ENCODE assay signal across 8 cellular contexts in genomic region chr15:58066042-58066867, GRCh38. TPM values are rescaled to one million over a fixed set of nuclear protein-coding genes. Genes with fewer than 3 reads are reported as not detected.
DNase-seq lines count a peak whose midpoint lies in the region; ATAC-seq and TF ChIP-seq lines count a peak whose summit lies in the region.

No MANE protein-coding gene starts in this region.

- H3K4me3 Mint-ChIP-seq in neural crest cell = peak overlapping the region; percentile 79

- peaks cover 0 to 13% of the 10 kb centered on the region in 2 donors for H3K4me1 ChIP-seq in thoracic aorta (ENCODE audit: control insufficient read depth in 1 of 2, low read depth in 2 of 2)

- peak; percentile 85 for TF ChIP-seq CTCF in neural crest cell (conservative IDR thresholded peaks at IDR 0.05)
- TF ChIP-seq CTCF in thoracic aorta (IDR thresholded peaks at IDR 0.05) = peak; percentile 73

- H3K27ac Mint-ChIP-seq in neural crest cell (ENCODE audit: unreplicated experiment) = no peak overlapping the region

- H3K36me3 Mint-ChIP-seq in neural crest cell (ENCODE audit: low read depth) = peaks cover 3% of the 10 kb centered on the region

- H3K4me3 ChIP-seq in thoracic aorta = peak overlapping the region; percentile 71

- peaks cover 26% of the 10 kb centered on the region for H3K27me3 ChIP-seq in thoracic aorta (replicated peaks; ENCODE audit: insufficient read depth)

- H3K27ac ChIP-seq in thoracic aorta = no peak overlapping the region

- H3K4me1 Mint-ChIP-seq in neural crest cell = peaks cover 5% of the 10 kb centered on the region

- no peaks in the 10 kb centered on the region for H3K9me3 Mint-ChIP-seq in neural crest cell

- H3K27me3 Mint-ChIP-seq in neural crest cell (ENCODE audit: low read depth) = peaks cover 85% of the 10 kb centered on the region

- DNase-seq in NCI-H2227 (lab: John Stamatoyannopoulos, UW; ENCODE audit: unreplicated experiment) (peak; percentile 30), NCI-H2227 treated with DMSO at 0.1 percent for 48 hours (lab: John Stamatoyannopoulos, UW) (no peak), NCI-H226 (peak; percentile 79), activated gamma-delta T cell (lab: John Stamatoyannopoulos, UW) (peak; percentile 12), globus pallidus (ENCODE audit: low spot score) (peak; percentile 33), neural crest cell (ENCODE audit: low read depth, low spot score) (peak; percentile 69), thoracic aorta (ENCODE audit: low spot score) (no peak), SHP77 treated with DMSO at 0.1 percent for 48 hours (lab: John Stamatoyannopoulos, UW) (no peak)

- no peaks in the 10 kb centered on the region for H3K9me3 ChIP-seq in thoracic aorta

- no peaks in the 10 kb centered on the region for H3K36me3 ChIP-seq in thoracic aorta

- peak; percentile 43 for ATAC-seq in thoracic aorta (ENCODE audit: insufficient number of reproducible peaks, low FRiP score, low read depth)

RNA-seq across cellular contexts. Expression of gene ALDH1A2, which starts 0.7 kb away (rescaled TPM):
- 0.91 and 1.7 TPM in 2 replicates for total RNA-seq in neural crest cell
- 10 to 100 TPM in 1 of 2 donors, 1 to 10 TPM in 1; 4.3 to 37.5 TPM for total RNA-seq in thoracic aorta

Comparison
In these comparisons a context has a peak if more than half of its experiments do, and no peak if none do; other contexts are left out.
1. DNase-seq: peak in NCI-H2227 (single experiment), NCI-H226 (single experiment), activated gamma-delta T cell (single experiment), globus pallidus (single experiment) and neural crest cell (single experiment); none in NCI-H2227 treated with DMSO at 0.1 percent for 48 hours (single experiment), thoracic aorta (single experiment) and SHP77 treated with DMSO at 0.1 percent for 48 hours (single experiment).